In genomic region chr16:89121691-89122321, GRCh38 we compare ENCODE assay signal across 22 cellular contexts. TPM values are rescaled to one million over a fixed set of nuclear protein-coding genes. Genes with fewer than 3 reads are reported as not detected.
DNase-seq lines count a peak whose midpoint lies in the region; ATAC-seq and TF ChIP-seq lines count a peak whose summit lies in the region.
"Had no signal": no experiment of that assay in that cellular context is flagged by ENCODE, and none has a peak within 500 bp of the region (broad histone marks: within the 10 kb centered on the region; RNA-seq: fewer than 3 reads in every experiment).

No MANE protein-coding gene starts in this region.

- no peaks in the 10 kb centered on the region for H3K27me3 ChIP-seq in adrenal gland
- no peaks in the 10 kb centered on the region for H3K27me3 ChIP-seq in mucosa of rectum (ENCODE audit: control insufficient read depth in 2 of 2, insufficient read depth in 2 of 2, low read length in 2 of 2)
- H3K27me3 ChIP-seq: MG63 had no signal

- H3K27me3 Mint-ChIP-seq in natural killer cell treated with Interleukin-12 subunit alpha and Interleukin-12 subunit beta and Interleukin-15 and Interleukin-18, amount 100 ng/mL, for 72 hours, result no peaks in the 10 kb centered on the region
- no peaks in the 10 kb centered on the region for H3K27me3 Mint-ChIP-seq in natural killer cell (ENCODE audit: low read depth in 2 of 2)
- H3K27me3 Mint-ChIP-seq: activated B cell treated with CpG ODN at 0.5 μM for 24 hours; central memory CD8-positive, alpha-beta T cell; effector memory CD8-positive, alpha-beta T cell; stimulated activated naive CD8-positive, alpha-beta T cell treated with anti-CD3 and anti-CD28 coated beads, Interleukin-15, Interleukin-2, amounts not matched to agents 100 ng/mL and 50 ng/mL, for 24 hours had no signal

- H3K9me3 Mint-ChIP-seq in natural killer cell treated with Interleukin-12 subunit alpha and Interleukin-12 subunit beta and Interleukin-15 and Interleukin-18, amount 100 ng/mL, for 72 hours, result no peaks in the 10 kb centered on the region
- H3K9me3 Mint-ChIP-seq in natural killer cell, result no peaks in the 10 kb centered on the region
- H3K9me3 Mint-ChIP-seq: activated B cell treated with CpG ODN at 0.5 μM for 24 hours; central memory CD8-positive, alpha-beta T cell; effector memory CD8-positive, alpha-beta T cell; H9; stimulated activated naive CD8-positive, alpha-beta T cell treated with anti-CD3 and anti-CD28 coated beads, Interleukin-15, Interleukin-2, amounts not matched to agents 100 ng/mL and 50 ng/mL, for 24 hours had no signal

- no peaks in the 10 kb centered on the region for H3K9me3 ChIP-seq in adrenal gland (replicated peaks in 1 of 3)
- no peaks in the 10 kb centered on the region for H3K9me3 ChIP-seq in mucosa of rectum (ENCODE audit: control insufficient read depth in 2 of 2, low read length in 2 of 2)
- H3K9me3 ChIP-seq: MG63 had no signal

- H3K27ac ChIP-seq in adrenal gland (peak overlapping the region; percentile 51 to 91 (median 77)), mucosa of rectum (ENCODE audit: low read depth in 2 of 2, low read length in 2 of 2) (peak overlapping the region; percentile 63 to 83)

- no peaks in the 10 kb centered on the region for H3K36me3 Mint-ChIP-seq in natural killer cell treated with Interleukin-12 subunit alpha and Interleukin-12 subunit beta and Interleukin-15 and Interleukin-18, amount 100 ng/mL, for 72 hours
- H3K36me3 Mint-ChIP-seq in natural killer cell, result no peaks in the 10 kb centered on the region

- no peak for ATAC-seq in natural killer cell treated with Interleukin-12 subunit alpha and Interleukin-12 subunit beta and Interleukin-15 and Interleukin-18, amount 100 ng/mL, for 72 hours
- ATAC-seq in natural killer cell (no peak), HG03045 (IDR thresholded peaks at IDR 0.05; ENCODE audit: unreplicated experiment) (no peak)
- ATAC-seq: right cardiac atrium had no signal

- DNase-seq in natural killer cell treated with Interleukin-12 subunit alpha and Interleukin-12 subunit beta and Interleukin-15 and Interleukin-18, amount 100 ng/mL, for 72 hours (ENCODE audit: low spot score), result peak; percentile 39
- DNase-seq in natural killer cell (no peak), adrenal gland (peak in 1 of 7 donors; percentile 7), DMS153 treated with DMSO at 0.1 percent for 48 hours (lab: John Stamatoyannopoulos, UW; ENCODE audit: unreplicated experiment) (no peak), mucosa of gallbladder (ENCODE audit: low spot score) (no peak)
- DNase-seq in activated T-cell treated with anti-CD3 and anti-CD28 coated beads, Interleukin-2, amount 50 U/mL, for 48 hours, result no peak
- DNase-seq: activated B cell treated with CpG ODN at 0.5 μM for 24 hours, amygdala, Calu3, H9, MG63, occipital lobe, SIG-M5 had no signal

- intact Hi-C loops in natural killer cell (cut with micrococcal nuclease) (no loop called here), adrenal gland (cut with DNase I) (no loop called here)

- WGBS in adrenal gland, 4 donors, result 86 to 95% (median 91%) methylated on average over 3 to 24 of the region's 24 CpGs

- peaks cover 16 to 25% of the 10 kb centered on the region in 2 donors for H3K4me1 ChIP-seq in adrenal gland (replicated peaks in 1 of 2)
- H3K4me1 ChIP-seq in mucosa of rectum (ENCODE audit: control insufficient read depth in 2 of 2, insufficient read depth in 2 of 2, low read length in 2 of 2), result peaks cover 9 to 13% of the 10 kb centered on the region in 2 donors

- H3K4me3 ChIP-seq in adrenal gland, result no peak overlapping the region
- H3K4me3 ChIP-seq in mucosa of rectum (ENCODE audit: low read length in 2 of 2), result no peak overlapping the region
- H3K4me3 ChIP-seq: MG63 had no signal

- H3K4me1 Mint-ChIP-seq in natural killer cell treated with Interleukin-12 subunit alpha and Interleukin-12 subunit beta and Interleukin-15 and Interleukin-18, amount 100 ng/mL, for 72 hours (ENCODE audit: low read depth in 2 of 2), result peaks cover 0 to 18% of the 10 kb centered on the region in 2 donors
- H3K4me1 Mint-ChIP-seq in natural killer cell, result peaks cover 15 to 19% of the 10 kb centered on the region in 2 donors

- no peak overlapping the region for H3K9ac ChIP-seq in mucosa of rectum (ENCODE audit: low read depth in 1 of 2, low read length in 2 of 2)

- TF ChIP-seq POLR2A in adrenal gland (IDR thresholded peaks at IDR 0.05), result no peak

- TF ChIP-seq CTCF in natural killer cell (IDR thresholded peaks at IDR 0.05) (no peak), adrenal gland (IDR thresholded peaks at IDR 0.05) (no peak)

- H3K27ac Mint-ChIP-seq in natural killer cell treated with Interleukin-12 subunit alpha and Interleukin-12 subunit beta and Interleukin-15 and Interleukin-18, amount 100 ng/mL, for 72 hours, result no peak overlapping the region
- no peak overlapping the region for H3K27ac Mint-ChIP-seq in natural killer cell
- H3K27ac Mint-ChIP-seq: H9; stimulated activated naive CD8-positive, alpha-beta T cell treated with anti-CD3 and anti-CD28 coated beads, Interleukin-15, Interleukin-2, amounts not matched to agents 100 ng/mL and 50 ng/mL, for 24 hours had no signal

- H3K36me3 ChIP-seq in adrenal gland (replicated peaks in 1 of 2) (peaks cover 0 to 18% of the 10 kb centered on the region in 2 donors), mucosa of rectum (ENCODE audit: control insufficient read depth in 2 of 2, insufficient read depth in 2 of 2, low read length in 2 of 2) (peaks cover 38 to 50% of the 10 kb centered on the region in 2 donors)

- no peak overlapping the region for H3K4me3 Mint-ChIP-seq in natural killer cell treated with Interleukin-12 subunit alpha and Interleukin-12 subunit beta and Interleukin-15 and Interleukin-18, amount 100 ng/mL, for 72 hours
- no peak overlapping the region for H3K4me3 Mint-ChIP-seq in natural killer cell
- H3K4me3 Mint-ChIP-seq: central memory CD8-positive, alpha-beta T cell; effector memory CD8-positive, alpha-beta T cell; H9; stimulated activated naive CD8-positive, alpha-beta T cell treated with anti-CD3 and anti-CD28 coated beads, Interleukin-15, Interleukin-2, amounts not matched to agents 100 ng/mL and 50 ng/mL, for 24 hours had no signal

RNA-seq across cellular contexts. Expression of gene ACSF3, which starts 28.2 kb away (rescaled TPM):
- 100 to 1,000 TPM in 1 of 2 donors, 10 to 100 TPM in 1; 52.3 to 125 TPM for total RNA-seq in natural killer cell treated with Interleukin-12 subunit alpha and Interleukin-12 subunit beta and Interleukin-15 and Interleukin-18, amount 100 ng/mL, for 72 hours
- 10 to 100 TPM; 45.0 to 71.4 (median 51.6) TPM for total RNA-seq in natural killer cell
- 10 to 100 TPM; 35.7 to 88.3 (median 57.0) TPM for total RNA-seq in adrenal gland
- polyA plus RNA-seq in adrenal gland, result 10 to 100 TPM; 32.4 to 90.3 (median 82.1) TPM
- 63.4 TPM for total RNA-seq in mucosa of gallbladder

RNA-seq across cellular contexts. Expression of gene CDH15, which starts 49.7 kb away (rescaled TPM):
- total RNA-seq in natural killer cell treated with Interleukin-12 subunit alpha and Interleukin-12 subunit beta and Interleukin-15 and Interleukin-18, amount 100 ng/mL, for 72 hours, result not detected
- total RNA-seq in natural killer cell (under 1 TPM in 1 of 3 donors, not detected in 2; 0.20 TPM), adrenal gland (under 1 TPM in 7 of 8 donors, not detected in 1; 0.08 to 0.32 (median 0.17) TPM), mucosa of gallbladder (0.20 TPM)
- under 1 TPM; 0.05 to 0.17 (median 0.08) TPM for polyA plus RNA-seq in adrenal gland
- total RNA-seq: activated B cell treated with CpG ODN at 0.5 μM for 24 hours; activated CD8-positive, alpha-beta memory T cell treated with anti-CD3 and anti-CD28 coated beads for 36 hours; Calu3; mesenteric fat pad; T-helper 1 cell treated with Interleukin-12 subunit alpha and Interleukin-12 subunit beta and Interleukin-4 antibody, amounts not matched to agents 30 ng/mL and 1 ng/mL, for 36 hours had no signal
